ENCODE assay signal across 1 cellular context in the genomic region with DNA sequence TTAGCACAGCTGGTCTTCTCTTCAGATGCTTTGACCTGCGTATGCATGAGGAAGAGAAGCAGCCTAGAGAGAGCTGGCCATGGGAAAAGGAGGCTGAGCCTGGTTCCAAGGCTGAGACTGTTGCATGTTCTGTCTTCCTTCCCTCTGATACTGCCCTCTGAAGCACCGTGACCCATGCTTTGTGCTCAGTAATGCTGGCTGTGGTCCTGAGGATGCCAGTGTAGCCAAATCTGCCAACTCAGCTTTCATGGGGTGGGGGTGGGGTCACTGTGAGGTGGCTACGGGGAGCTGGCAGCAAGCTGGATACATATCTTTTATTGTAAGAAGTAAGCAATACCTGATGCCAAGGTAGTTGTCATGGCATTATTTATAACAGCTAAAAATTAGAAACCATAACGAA.
TF ChIP-seq lines count a peak whose summit lies in the region.

No MANE protein-coding gene starts in this region.

TF ChIP-seq in K562, 482 proteins besides CTCF, POLR2A, EP300 and RAD21:
- TF ChIP-seq C11orf30 (IDR thresholded peaks at IDR 0.05; ENCODE audit: low read depth): peak; percentile 83
- no peak for TF ChIP-seq SREBF2 (CRISPR knock-in tag; IDR thresholded peaks at IDR 0.05)
- TF ChIP-seq, protein P1, sequence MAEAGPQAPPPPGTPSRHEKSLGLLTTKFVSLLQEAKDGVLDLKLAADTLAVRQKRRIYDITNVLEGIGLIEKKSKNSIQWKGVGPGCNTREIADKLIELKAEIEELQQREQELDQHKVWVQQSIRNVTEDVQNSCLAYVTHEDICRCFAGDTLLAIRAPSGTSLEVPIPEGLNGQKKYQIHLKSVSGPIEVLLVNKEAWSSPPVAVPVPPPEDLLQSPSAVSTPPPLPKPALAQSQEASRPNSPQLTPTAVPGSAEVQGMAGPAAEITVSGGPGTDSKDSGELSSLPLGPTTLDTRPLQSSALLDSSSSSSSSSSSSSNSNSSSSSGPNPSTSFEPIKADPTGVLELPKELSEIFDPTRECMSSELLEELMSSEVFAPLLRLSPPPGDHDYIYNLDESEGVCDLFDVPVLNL (CRISPR knock-in tag; IDR thresholded peaks at IDR 0.05; ENCODE audit: low read depth): no peak
- peak; percentile 55; the same call in 1 of the 2 replicates for TF ChIP-seq MAFK (IDR thresholded peaks at IDR 0.05; ENCODE audit: low read length)
- no peak for TF ChIP-seq CREBBP (IDR thresholded peaks at IDR 0.05; ENCODE audit: low read depth, low read length)
- peak; percentile 73 for TF ChIP-seq MAFG (tag; conservative IDR thresholded peaks at IDR 0.05)
- peak; percentile 60 for TF ChIP-seq MAFF (IDR thresholded peaks at IDR 0.05; ENCODE audit: low read length)
- peak; percentile 86 for TF ChIP-seq ZNF316 (IDR thresholded peaks at IDR 0.05)
- TF ChIP-seq ZFP36 (IDR thresholded peaks at IDR 0.05; ENCODE audit: low read depth, low read length, partially characterized antibody): no peak
- no peak for TF ChIP-seq RBFOX2 (IDR thresholded peaks at IDR 0.05; ENCODE audit: low read depth, low read length)
